ENCODE assay signal across 21 cellular contexts in genomic region chrX:74606799-74607198, GRCh38.
"Had no signal": no experiment of that assay in that cellular context is flagged by ENCODE, and none has a peak within 500 bp of the region (broad histone marks: within the 10 kb centered on the region; RNA-seq: fewer than 3 reads in every experiment).

No MANE protein-coding gene starts in this region.

- H3K4me2 ChIP-seq: SK-N-SH had no signal

- H3K9ac ChIP-seq: SK-N-SH had no signal

- FAIRE-seq: HepG2 had no signal

- DNase-seq: IMR-90, Karpas-422, KG1, MM.1S, NCI-H1092 treated with DMSO at 0.1 percent for 48 hours, NCI-H1436, NCI-H187, NCI-H2029, NCI-H2081 treated with DMSO at 0.1 percent for 48 hours, NCI-H2171, NCI-H226, NCI-H446, NCI-H510A, NCI-H524 treated with DMSO at 0.1 percent for 48 hours, NCI-H69, NCI-H774, PC-3, SHP77, SK-N-SH had no signal

- H3K27ac ChIP-seq: RWPE1 had no signal

- H3K9me2 ChIP-seq: SK-N-SH had no signal

- H3K9me3 ChIP-seq: SK-N-SH had no signal
